In the genomic region with DNA sequence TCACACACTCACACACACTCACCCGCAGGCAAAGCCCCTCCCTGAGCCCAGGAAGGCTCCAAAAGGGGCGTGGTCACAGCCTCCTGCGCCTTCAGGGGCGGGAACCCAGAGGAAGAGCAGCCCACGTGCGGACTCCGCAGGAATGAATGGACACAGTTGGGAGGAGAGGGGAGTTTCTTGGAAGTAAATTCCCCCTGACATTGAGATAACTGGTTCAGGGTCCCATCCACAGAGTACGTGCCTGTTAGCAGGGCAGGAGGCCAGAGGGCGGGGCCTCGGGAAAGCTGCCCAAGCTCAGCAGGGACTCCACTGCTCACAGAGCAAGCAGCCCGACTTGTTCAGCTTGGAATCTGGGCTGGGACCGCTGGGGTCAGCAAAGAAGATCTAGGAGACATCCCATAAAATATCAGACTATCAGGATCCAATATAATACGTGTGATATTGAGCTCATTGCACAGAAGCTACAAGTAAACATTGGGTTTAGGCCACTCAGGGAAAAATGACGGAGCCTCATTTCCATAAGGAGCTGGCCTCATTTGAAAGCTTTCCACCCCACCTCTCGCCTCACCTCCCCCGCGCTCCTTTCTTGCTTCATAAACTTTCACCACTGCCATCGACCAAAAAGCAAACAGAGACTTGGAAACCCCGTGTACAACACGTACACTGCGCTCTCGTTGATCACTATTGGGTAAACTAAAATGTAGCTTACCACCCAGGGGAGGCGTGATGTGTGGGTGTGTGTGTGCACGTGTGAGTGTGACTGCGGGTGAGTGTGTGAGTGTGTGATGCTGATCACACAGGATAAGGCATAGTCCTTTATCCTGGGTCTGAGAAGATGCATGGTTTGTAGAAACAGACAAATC, we compare ENCODE assay signal across 1 cellular context.
TF ChIP-seq lines count a peak whose summit lies in the region.

No MANE protein-coding gene starts in this region.

TF ChIP-seq in HepG2, 621 proteins besides CTCF, POLR2A, EP300 and RAD21 (continued from another document and continues in another):
- TF ChIP-seq STAT6 (CRISPR knock-in tag; IDR thresholded peaks at IDR 0.05; ENCODE audit: borderline replicate concordance) (no peak), BORCS8-MEF2B (CRISPR knock-in tag; IDR thresholded peaks at IDR 0.05) (0 out of 2 replicates have a peak, but pooled peaks have one; percentile 22), NR3C1 (CRISPR knock-in tag; IDR thresholded peaks at IDR 0.05) (no peak), ZFP90 (CRISPR knock-in tag; IDR thresholded peaks at IDR 0.05; ENCODE audit: borderline replicate concordance) (0 out of 2 replicates have a peak, but pooled peaks have one; percentile 24), ZNF570 (CRISPR knock-in tag; IDR thresholded peaks at IDR 0.05; ENCODE audit: borderline replicate concordance) (no peak), FOXM1 (CRISPR knock-in tag; IDR thresholded peaks at IDR 0.05) (no peak), NR2F1 (CRISPR knock-in tag; IDR thresholded peaks at IDR 0.05) (no peak), SAP130 (CRISPR knock-in tag; IDR thresholded peaks at IDR 0.05; ENCODE audit: low read depth) (peak; percentile 60), ZNF33B (CRISPR knock-in tag; IDR thresholded peaks at IDR 0.05) (no peak), KLF16 (CRISPR knock-in tag; IDR thresholded peaks at IDR 0.05) (no peak), CREM (IDR thresholded peaks at IDR 0.05) (peak; percentile 54; the same call in 1 of the 2 replicates), CREM (CRISPR knock-in tag; IDR thresholded peaks at IDR 0.05) (no peak), ZBTB3 (CRISPR knock-in tag; IDR thresholded peaks at IDR 0.05; ENCODE audit: borderline replicate concordance, low read depth) (no peak), ZNF282 (IDR thresholded peaks at IDR 0.05; ENCODE audit: partially characterized antibody) (no peak), TFAP4 (IDR thresholded peaks at IDR 0.05; ENCODE audit: borderline replicate concordance, low read depth) (peak; percentile 17; the same call in 1 of the 2 replicates), ZNF773 (CRISPR knock-in tag; IDR thresholded peaks at IDR 0.05; ENCODE audit: borderline replicate concordance) (no peak; the same call in 1 of the 2 replicates), POGK (CRISPR knock-in tag; conservative IDR thresholded peaks at IDR 0.05) (peak; percentile 55; the same call in 1 of the 2 replicates), HNRNPK (IDR thresholded peaks at IDR 0.05; ENCODE audit: low read depth, low read length, poor library complexity, severe bottlenecking) (no peak), DR1 (CRISPR knock-in tag; IDR thresholded peaks at IDR 0.05) (no peak), GATA4 (IDR thresholded peaks at IDR 0.05; ENCODE audit: borderline replicate concordance, low read depth) (no peak), HES4 (CRISPR knock-in tag; IDR thresholded peaks at IDR 0.05; ENCODE audit: borderline replicate concordance) (no peak), ZBTB1 (CRISPR knock-in tag; IDR thresholded peaks at IDR 0.05; ENCODE audit: borderline replicate concordance) (no peak), JUND (CRISPR knock-in tag; IDR thresholded peaks at IDR 0.05) (no peak), ZNF777 (CRISPR knock-in tag; IDR thresholded peaks at IDR 0.05) (no peak), ZNF557 (CRISPR knock-in tag; IDR thresholded peaks at IDR 0.05) (no peak), ZNF792 (CRISPR knock-in tag; IDR thresholded peaks at IDR 0.05) (peak; percentile 16; the same call in 1 of the 2 replicates), SIX1 (CRISPR knock-in tag; IDR thresholded peaks at IDR 0.05; ENCODE audit: borderline replicate concordance) (no peak), ZBTB49 (CRISPR knock-in tag; IDR thresholded peaks at IDR 0.05; ENCODE audit: borderline replicate concordance) (no peak), THAP9 (CRISPR knock-in tag; IDR thresholded peaks at IDR 0.05; ENCODE audit: borderline replicate concordance) (peak; percentile 46; the same call in 1 of the 2 replicates), ZNF720 (CRISPR knock-in tag; IDR thresholded peaks at IDR 0.05) (no peak), TOE1 (CRISPR knock-in tag; IDR thresholded peaks at IDR 0.05) (peak; percentile 90), ISL2 (CRISPR knock-in tag; IDR thresholded peaks at IDR 0.05) (no peak), SKIL (CRISPR knock-in tag; IDR thresholded peaks at IDR 0.05; ENCODE audit: borderline replicate concordance) (peak; percentile 69), ZNF589 (CRISPR knock-in tag; conservative IDR thresholded peaks at IDR 0.05) (0 out of 2 replicates have a peak, but pooled peaks have one; percentile 22), ZEB1 (IDR thresholded peaks at IDR 0.05; ENCODE audit: insufficient replicate concordance, low read depth) (no peak), TFDP2 (CRISPR knock-in tag; IDR thresholded peaks at IDR 0.05) (peak; percentile 92), ZNF569 (CRISPR knock-in tag; IDR thresholded peaks at IDR 0.05; ENCODE audit: borderline replicate concordance) (no peak)
- TF ChIP-seq, protein P1, sequence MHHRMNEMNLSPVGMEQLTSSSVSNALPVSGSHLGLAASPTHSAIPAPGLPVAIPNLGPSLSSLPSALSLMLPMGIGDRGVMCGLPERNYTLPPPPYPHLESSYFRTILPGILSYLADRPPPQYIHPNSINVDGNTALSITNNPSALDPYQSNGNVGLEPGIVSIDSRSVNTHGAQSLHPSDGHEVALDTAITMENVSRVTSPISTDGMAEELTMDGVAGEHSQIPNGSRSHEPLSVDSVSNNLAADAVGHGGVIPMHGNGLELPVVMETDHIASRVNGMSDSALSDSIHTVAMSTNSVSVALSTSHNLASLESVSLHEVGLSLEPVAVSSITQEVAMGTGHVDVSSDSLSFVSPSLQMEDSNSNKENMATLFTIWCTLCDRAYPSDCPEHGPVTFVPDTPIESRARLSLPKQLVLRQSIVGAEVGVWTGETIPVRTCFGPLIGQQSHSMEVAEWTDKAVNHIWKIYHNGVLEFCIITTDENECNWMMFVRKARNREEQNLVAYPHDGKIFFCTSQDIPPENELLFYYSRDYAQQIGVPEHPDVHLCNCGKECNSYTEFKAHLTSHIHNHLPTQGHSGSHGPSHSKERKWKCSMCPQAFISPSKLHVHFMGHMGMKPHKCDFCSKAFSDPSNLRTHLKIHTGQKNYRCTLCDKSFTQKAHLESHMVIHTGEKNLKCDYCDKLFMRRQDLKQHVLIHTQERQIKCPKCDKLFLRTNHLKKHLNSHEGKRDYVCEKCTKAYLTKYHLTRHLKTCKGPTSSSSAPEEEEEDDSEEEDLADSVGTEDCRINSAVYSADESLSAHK (CRISPR knock-in tag; IDR thresholded peaks at IDR 0.05; ENCODE audit: borderline replicate concordance) = no peak
- TF ChIP-seq, protein P2, sequence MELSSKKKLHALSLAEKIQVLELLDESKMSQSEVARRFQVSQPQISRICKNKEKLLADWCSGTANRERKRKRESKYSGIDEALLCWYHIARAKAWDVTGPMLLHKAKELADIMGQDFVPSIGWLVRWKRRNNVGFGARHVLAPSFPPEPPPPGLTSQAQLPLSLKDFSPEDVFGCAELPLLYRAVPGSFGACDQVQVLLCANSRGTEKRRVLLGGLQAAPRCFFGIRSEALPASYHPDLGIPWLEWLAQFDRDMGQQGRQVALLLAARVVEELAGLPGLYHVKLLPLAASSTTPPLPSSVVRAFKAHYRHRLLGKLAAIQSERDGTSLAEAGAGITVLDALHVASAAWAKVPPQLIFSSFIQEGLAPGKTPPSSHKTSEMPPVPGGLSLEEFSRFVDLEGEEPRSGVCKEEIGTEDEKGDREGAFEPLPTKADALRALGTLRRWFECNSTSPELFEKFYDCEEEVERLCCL (CRISPR knock-in tag; IDR thresholded peaks at IDR 0.05; ENCODE audit: borderline replicate concordance) = no peak; the same call in 1 of the 2 replicates
